In genomic region chr5:165457854-165458481, GRCh38 we compare ENCODE assay signal across 9 cellular contexts.
DNase-seq lines count a peak whose midpoint lies in the region; ATAC-seq and TF ChIP-seq lines count a peak whose summit lies in the region.
"Had no signal": no experiment of that assay in that cellular context is flagged by ENCODE, and none has a peak within 500 bp of the region (broad histone marks: within the 10 kb centered on the region; RNA-seq: fewer than 3 reads in every experiment).

No MANE protein-coding gene starts in this region.

- peak; percentile 54 for ATAC-seq in GM19351 (IDR thresholded peaks at IDR 0.05; ENCODE audit: unreplicated experiment)
- ATAC-seq in HG02973 (IDR thresholded peaks at IDR 0.05; ENCODE audit: unreplicated experiment): no peak
- no peak for ATAC-seq in psoas muscle
- ATAC-seq in GM21717 (IDR thresholded peaks at IDR 0.05; ENCODE audit: unreplicated experiment): no peak

- no peaks in the 10 kb centered on the region for H3K27me3 ChIP-seq in colonic mucosa
- H3K27me3 ChIP-seq in psoas muscle (ENCODE audit: insufficient read depth in 3 of 3, low read length in 2 of 3): no peaks in the 10 kb centered on the region

- H3K36me3 ChIP-seq in colonic mucosa (no peaks in the 10 kb centered on the region), psoas muscle (ENCODE audit: insufficient read depth in 1 of 2, low read depth in 1 of 2) (no peaks in the 10 kb centered on the region)

- no peak overlapping the region for H3K4me3 ChIP-seq in colonic mucosa
- no peak overlapping the region for H3K4me3 ChIP-seq in psoas muscle
- H3K4me3 ChIP-seq: skin epidermis had no signal

- DNase-seq in NCI-H1417 treated with DMSO at 0.1 percent for 48 hours (lab: John Stamatoyannopoulos, UW) (peak; percentile 20), colonic mucosa (no peak), pons (ENCODE audit: low spot score) (peak; percentile 61), NCI-H2107 (lab: John Stamatoyannopoulos, UW) (no peak), psoas muscle (no peak)

- H3K9me3 ChIP-seq in colonic mucosa (no peaks in the 10 kb centered on the region), psoas muscle (no peaks in the 10 kb centered on the region)

- no peak overlapping the region for H3K9ac ChIP-seq in colonic mucosa (ENCODE audit: low read depth in 2 of 2, low read length in 2 of 2)

- no peaks in the 10 kb centered on the region for H3K4me1 ChIP-seq in colonic mucosa
- no peaks in the 10 kb centered on the region for H3K4me1 ChIP-seq in psoas muscle

- 17 to 27% (median 20%) methylated on average over 5 of the region's 5 CpGs for whole genome bisulfite sequencing in psoas muscle, 3 donors

- no peak overlapping the region for H3K27ac ChIP-seq in colonic mucosa
- no peak overlapping the region for H3K27ac ChIP-seq in psoas muscle
- H3K27ac ChIP-seq: skin epidermis had no signal

- intact Hi-C loops in colonic mucosa (cut with DNase I) (no loop called here), psoas muscle (cut with DNase I) (no loop called here)

- peak; percentile 23 for TF ChIP-seq CTCF in colonic mucosa (IDR thresholded peaks at IDR 0.05)
- TF ChIP-seq CTCF in psoas muscle (IDR thresholded peaks at IDR 0.05): no peak

Comparison
In these comparisons a context has a peak if more than half of its experiments do, and no peak if none do; other contexts are left out.
1. DNase-seq: peak in NCI-H1417 treated with DMSO at 0.1 percent for 48 hours (single experiment) and pons (single experiment); none in colonic mucosa (single experiment), NCI-H2107 (single experiment) and psoas muscle (0 of 2).